8 cellular contexts compared by ENCODE assay signal in genomic region chr3:97970929-97971460, GRCh38. TPM values are rescaled to one million over a fixed set of nuclear protein-coding genes. Genes with fewer than 3 reads are reported as not detected.
DNase-seq lines count a peak whose midpoint lies in the region; TF ChIP-seq lines count a peak whose summit lies in the region.

No MANE protein-coding gene starts in this region.

- H3K4me1 Mint-ChIP-seq in HFFc6 (ENCODE audit: low read depth), result peaks cover 40% of the 10 kb centered on the region

- no peaks in the 10 kb centered on the region for H3K9me3 ChIP-seq in BE2C

- H3K4me1 ChIP-seq in BE2C, result no peaks in the 10 kb centered on the region; the same call in 1 of the 2 replicates

- H3K27me3 Mint-ChIP-seq in HFFc6 (ENCODE audit: insufficient read depth), result peaks cover 1% of the 10 kb centered on the region; the same call in 1 of the 2 replicates

- no peak for DNase-seq in BE2C
- DNase-seq in HFFc6, result no peak
- DNase-seq in astrocyte of the cerebellum (ENCODE audit: low read depth), result no peak
- peak; percentile 26 for DNase-seq in myocyte (ENCODE audit: low read depth)
- DNase-seq in NCI-H2196 (lab: John Stamatoyannopoulos, UW; ENCODE audit: unreplicated experiment), result no peak
- DNase-seq in NCI-H69 (lab: John Stamatoyannopoulos, UW), result no peak
- DNase-seq in hepatic stellate cell (ENCODE audit: low spot score), result no peak
- DNase-seq in middle frontal gyrus (ENCODE audit: extremely low spot score, low spot score), result no peak

- no peaks in the 10 kb centered on the region for H3K9me3 Mint-ChIP-seq in HFFc6

- H3K36me3 Mint-ChIP-seq in HFFc6 (ENCODE audit: low read depth), result 0 out of 2 replicates have a peak, but pooled peaks cover 8% of the 10 kb centered on the region

- peak overlapping the region; percentile 89; the same call in 1 of the 2 replicates for H3K27ac Mint-ChIP-seq in HFFc6

- H3K4me3 ChIP-seq in BE2C (ENCODE audit: low read depth, low read length) (peak overlapping the region; percentile 74), astrocyte of the cerebellum (ENCODE audit: low read depth, low read length) (peak overlapping the region; percentile 57)

- TF ChIP-seq CTCF in BE2C (IDR thresholded peaks at IDR 0.05; ENCODE audit: low read depth, low read length) (no peak), HFFc6 (IDR thresholded peaks at IDR 0.05) (no peak), astrocyte of the cerebellum (IDR thresholded peaks at IDR 0.05; ENCODE audit: low read depth, low read length, missing control alignments) (no peak)

- H3K4me3 Mint-ChIP-seq in HFFc6, result peak overlapping the region; percentile 93

- in situ Hi-C loops in astrocyte of the cerebellum (cut with HindIII; ENCODE audit: low sequenced_read_pairs), result no loop called here

- H3K36me3 ChIP-seq in BE2C, result peaks cover 13% of the 10 kb centered on the region

- H3K27me3 ChIP-seq in BE2C, result no peaks in the 10 kb centered on the region

RNA-seq across cellular contexts. Expression of gene RIOX2, which starts 1.2 kb away (rescaled TPM):
- 68.2 TPM for polyA plus RNA-seq in BE2C (2012; ENCODE audit: insufficient read depth, insufficient read length, low read depth)
- 10 to 100 TPM; 27.3 to 38.4 (median 31.3) TPM for total RNA-seq in HFFc6 (2021; fragmentation: NEBNext Ultra II Directional; extraction: Animal tissue kit (Norgen Biotek cat#: 25700))
- total RNA-seq in myocyte, result 24.4 and 36.6 TPM in 2 replicates
- polyA plus RNA-seq in myocyte (2012), result 12.7 TPM
